Comparison of ENCODE assay signal across 21 cellular contexts in the genomic region with DNA sequence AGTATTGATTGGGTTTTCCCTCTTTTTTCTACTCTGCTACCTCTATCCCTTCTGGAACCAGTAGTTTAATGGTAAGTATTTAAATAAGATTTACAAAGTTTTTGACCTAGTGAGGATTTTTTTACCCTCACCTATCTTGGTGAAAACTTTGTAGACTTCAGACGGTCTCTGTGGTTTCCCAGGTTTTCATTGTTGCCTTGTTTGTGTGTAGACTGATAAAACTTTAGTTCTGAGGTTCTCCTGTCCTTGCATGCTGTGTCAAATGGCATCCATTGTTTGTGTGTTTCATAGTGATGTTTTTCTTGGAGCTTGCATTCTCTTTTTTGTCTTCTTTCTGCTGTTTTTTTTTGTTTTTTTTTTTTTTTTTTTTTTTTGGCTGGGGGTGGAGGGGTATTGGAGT. TPM values are rescaled to one million over a fixed set of nuclear protein-coding genes. Genes with fewer than 3 reads are reported as not detected.
DNase-seq lines count a peak whose midpoint lies in the region; ATAC-seq and TF ChIP-seq lines count a peak whose summit lies in the region.
"Had no signal": no experiment of that assay in that cellular context is flagged by ENCODE, and none has a peak within 500 bp of the region (broad histone marks: within the 10 kb centered on the region; RNA-seq: fewer than 3 reads in every experiment).

No MANE protein-coding gene starts in this region.

- DNase-seq in activated naive CD4-positive, alpha-beta T cell treated with anti-CD3 and anti-CD28 coated beads, Interleukin-2, amount 50 U/mL, for 72 hours (ENCODE audit: low spot score in 2 of 2): no peak
- DNase-seq in neural progenitor cell (ENCODE audit: low spot score): no peak
- DNase-seq in NCI-H2171 treated with DMSO at 0.1 percent for 48 hours (lab: John Stamatoyannopoulos, UW): no peak
- DNase-seq in NCI-H226: no peak
- DNase-seq in GM23248: no peak
- DNase-seq: activated CD8-positive, alpha-beta memory T cell treated with anti-CD3 and anti-CD28 coated beads, Interleukin-2, amount 10 ng/mL, durations not matched to agents 7 days and 5 days; activated naive CD4-positive, alpha-beta T cell treated with anti-CD3 and anti-CD28 coated beads, Interleukin-2, amount 10 ng/mL, durations not matched to agents 7 days and 5 days; AML-193; aorta; DMS53; gastrocnemius medialis; lower lobe of right lung; NCI-H146; NCI-H510A; T-cell; testis had no signal

- H3K9me3 Mint-ChIP-seq in activated naive CD4-positive, alpha-beta T cell treated with anti-CD3 and anti-CD28 coated beads, Interleukin-2, amount 50 U/mL, for 24 hours: no peaks in the 10 kb centered on the region
- H3K9me3 Mint-ChIP-seq in activated naive CD4-positive, alpha-beta T cell treated with anti-CD3 and anti-CD28 coated beads, Interleukin-2, amount 50 U/mL, for 72 hours: no peaks in the 10 kb centered on the region
- no peaks in the 10 kb centered on the region for H3K9me3 Mint-ChIP-seq in activated T-helper 17 cell treated with anti-CD3 and anti-CD28 coated beads, Interleukin-2, amount 50 U/mL, for 72 hours
- H3K9me3 Mint-ChIP-seq in neural progenitor cell: no peaks in the 10 kb centered on the region
- H3K9me3 Mint-ChIP-seq: activated naive CD4-positive, alpha-beta T cell treated with anti-CD3 and anti-CD28 coated beads, Interleukin-2, amount 10 ng/mL, durations not matched to agents 7 days and 5 days; nephron; stimulated activated memory B cell treated with anti-CD40 and anti-IgM and Interleukin-4, amounts not matched to agents 10 μg/mL and 1 μg/mL and 100 μg/mL, for 72 hours; T-cell had no signal

- in situ Hi-C loops in GM23248 (cut with MboI): no loop called here

- H3K27me3 ChIP-seq in neural progenitor cell (no peaks in the 10 kb centered on the region), GM23248 (replicated peaks; ENCODE audit: insufficient read depth) (no peaks in the 10 kb centered on the region)
- H3K27me3 ChIP-seq: gastrocnemius medialis, testis had no signal

- H3K4me3 ChIP-seq in HEK293 (ENCODE audit: low read depth, low read length) (no peak overlapping the region), neural progenitor cell (no peak overlapping the region), GM23248 (no peak overlapping the region)
- H3K4me3 ChIP-seq: gastrocnemius medialis, lower lobe of right lung, testis had no signal

- H3K36me3 ChIP-seq in HEK293 (ENCODE audit: control insufficient read depth in 2 of 2, insufficient read depth in 1 of 2, low read length in 2 of 2): no peaks in the 10 kb centered on the region
- H3K36me3 ChIP-seq in neural progenitor cell: no peaks in the 10 kb centered on the region
- H3K36me3 ChIP-seq in GM23248 (ENCODE audit: low read depth): no peaks in the 10 kb centered on the region
- H3K36me3 ChIP-seq: gastrocnemius medialis, lower lobe of right lung had no signal

- no peak overlapping the region for H3K9ac ChIP-seq in neural progenitor cell
- no peak overlapping the region for H3K9ac ChIP-seq in GM23248

- H3K4me1 Mint-ChIP-seq in activated naive CD4-positive, alpha-beta T cell treated with anti-CD3 and anti-CD28 coated beads, Interleukin-2, amount 50 U/mL, for 24 hours: peaks cover 83% of the 10 kb centered on the region
- peaks cover 33% of the 10 kb centered on the region for H3K4me1 Mint-ChIP-seq in activated T-helper 17 cell treated with anti-CD3 and anti-CD28 coated beads, Interleukin-2, amount 50 U/mL, for 72 hours
- H3K4me1 Mint-ChIP-seq in neural progenitor cell: peaks cover 3% of the 10 kb centered on the region

- no peak for ATAC-seq in activated naive CD4-positive, alpha-beta T cell treated with anti-CD3 and anti-CD28 coated beads, Interleukin-2, amount 50 U/mL, for 72 hours
- no peak for ATAC-seq in activated T-helper 17 cell treated with anti-CD3 and anti-CD28 coated beads, Interleukin-2, amount 50 U/mL, for 72 hours (replicated peaks)
- ATAC-seq: activated CD8-positive, alpha-beta memory T cell treated with anti-CD3 and anti-CD28 coated beads, Interleukin-2, amount 10 ng/mL, durations not matched to agents 7 days and 5 days; gastrocnemius medialis; lower lobe of right lung; stimulated activated memory B cell treated with anti-CD40 and anti-IgM and Interleukin-4, amounts not matched to agents 10 μg/mL and 1 μg/mL and 100 μg/mL, for 72 hours had no signal

- H2AFZ ChIP-seq in neural progenitor cell (replicated peaks) (no peak overlapping the region), GM23248 (no peak overlapping the region)

- no peak overlapping the region for H3K27ac Mint-ChIP-seq in activated naive CD4-positive, alpha-beta T cell treated with anti-CD3 and anti-CD28 coated beads, Interleukin-2, amount 50 U/mL, for 24 hours
- no peak overlapping the region for H3K27ac Mint-ChIP-seq in activated naive CD4-positive, alpha-beta T cell treated with anti-CD3 and anti-CD28 coated beads, Interleukin-2, amount 50 U/mL, for 72 hours
- peak overlapping the region; percentile 54 for H3K27ac Mint-ChIP-seq in activated T-helper 17 cell treated with anti-CD3 and anti-CD28 coated beads, Interleukin-2, amount 50 U/mL, for 72 hours
- H3K27ac Mint-ChIP-seq in neural progenitor cell: no peak overlapping the region
- H3K27ac Mint-ChIP-seq: activated CD8-positive, alpha-beta memory T cell treated with anti-CD3 and anti-CD28 coated beads, Interleukin-2, amount 10 ng/mL, durations not matched to agents 7 days and 5 days; activated naive CD4-positive, alpha-beta T cell treated with anti-CD3 and anti-CD28 coated beads, Interleukin-2, amount 10 ng/mL, durations not matched to agents 7 days and 5 days; nephron; stimulated activated memory B cell treated with anti-CD40 and anti-IgM and Interleukin-4, amounts not matched to agents 10 μg/mL and 1 μg/mL and 100 μg/mL, for 72 hours had no signal

- H3K4me1 ChIP-seq in HEK293 (ENCODE audit: control insufficient read depth, insufficient read depth, low read length) (peaks cover 73% of the 10 kb centered on the region), neural progenitor cell (peaks cover 36% of the 10 kb centered on the region), GM23248 (ENCODE audit: insufficient read depth) (no peaks in the 10 kb centered on the region)
- H3K4me1 ChIP-seq: testis had no signal

- H3F3A ChIP-seq in neural progenitor cell (ENCODE audit: low read depth) (no peaks in the 10 kb centered on the region), GM23248 (ENCODE audit: insufficient read depth) (no peaks in the 10 kb centered on the region)

- H3K79me2 ChIP-seq in neural progenitor cell (ENCODE audit: low read depth) (peaks cover 100% of the 10 kb centered on the region), GM23248 (ENCODE audit: insufficient read depth) (peaks cover 1% of the 10 kb centered on the region; the same call in 1 of the 2 replicates)

- TF ChIP-seq CTCF in HEK293 (tag by site-specific recombination; IDR thresholded peaks at IDR 0.05): no peak
- no peak for TF ChIP-seq CTCF in neural progenitor cell (IDR thresholded peaks at IDR 0.05)

- peaks cover 80% of the 10 kb centered on the region for H4K20me1 ChIP-seq in neural progenitor cell (ENCODE audit: low read depth)
- H4K20me1 ChIP-seq in GM23248 (ENCODE audit: insufficient read depth): no peaks in the 10 kb centered on the region

- POLR2A ChIA-PET in HEK293 (lab: Yijun Ruan, JAX): no interaction called here

- no peak overlapping the region for H3K27ac ChIP-seq in HEK293 (ENCODE audit: extremely low read depth, low read depth, low read length)
- no peak overlapping the region for H3K27ac ChIP-seq in neural progenitor cell
- H3K27ac ChIP-seq in GM23248: no peak overlapping the region
- H3K27ac ChIP-seq: gastrocnemius medialis, lower lobe of right lung, testis had no signal

- H3K4me2 ChIP-seq in neural progenitor cell (peak overlapping the region; percentile 14), GM23248 (ENCODE audit: unreplicated experiment) (no peak overlapping the region)

- peak overlapping the region; percentile 12 for H3K4me3 Mint-ChIP-seq in activated naive CD4-positive, alpha-beta T cell treated with anti-CD3 and anti-CD28 coated beads, Interleukin-2, amount 50 U/mL, for 24 hours
- H3K4me3 Mint-ChIP-seq in activated T-helper 17 cell treated with anti-CD3 and anti-CD28 coated beads, Interleukin-2, amount 50 U/mL, for 72 hours: peak overlapping the region; percentile 27
- no peak overlapping the region for H3K4me3 Mint-ChIP-seq in neural progenitor cell
- H3K4me3 Mint-ChIP-seq: activated CD8-positive, alpha-beta memory T cell treated with anti-CD3 and anti-CD28 coated beads, Interleukin-2, amount 10 ng/mL, durations not matched to agents 7 days and 5 days; activated naive CD4-positive, alpha-beta T cell treated with anti-CD3 and anti-CD28 coated beads, Interleukin-2, amount 10 ng/mL, durations not matched to agents 7 days and 5 days; nephron; stimulated activated memory B cell treated with anti-CD40 and anti-IgM and Interleukin-4, amounts not matched to agents 10 μg/mL and 1 μg/mL and 100 μg/mL, for 72 hours had no signal

- H3K36me3 Mint-ChIP-seq in activated naive CD4-positive, alpha-beta T cell treated with anti-CD3 and anti-CD28 coated beads, Interleukin-2, amount 50 U/mL, for 24 hours: peaks cover 1% of the 10 kb centered on the region
- H3K36me3 Mint-ChIP-seq in activated naive CD4-positive, alpha-beta T cell treated with anti-CD3 and anti-CD28 coated beads, Interleukin-2, amount 50 U/mL, for 72 hours: peaks cover 0 to 4% of the 10 kb centered on the region in 2 donors
- H3K36me3 Mint-ChIP-seq in activated T-helper 17 cell treated with anti-CD3 and anti-CD28 coated beads, Interleukin-2, amount 50 U/mL, for 72 hours (ENCODE audit: low read depth): no peaks in the 10 kb centered on the region
- no peaks in the 10 kb centered on the region for H3K36me3 Mint-ChIP-seq in neural progenitor cell
- H3K36me3 Mint-ChIP-seq: activated naive CD4-positive, alpha-beta T cell treated with anti-CD3 and anti-CD28 coated beads, Interleukin-2, amount 10 ng/mL, durations not matched to agents 7 days and 5 days; stimulated activated memory B cell treated with anti-CD40 and anti-IgM and Interleukin-4, amounts not matched to agents 10 μg/mL and 1 μg/mL and 100 μg/mL, for 72 hours had no signal

- no peaks in the 10 kb centered on the region for H3K27me3 Mint-ChIP-seq in activated naive CD4-positive, alpha-beta T cell treated with anti-CD3 and anti-CD28 coated beads, Interleukin-2, amount 50 U/mL, for 24 hours
- no peaks in the 10 kb centered on the region for H3K27me3 Mint-ChIP-seq in activated T-helper 17 cell treated with anti-CD3 and anti-CD28 coated beads, Interleukin-2, amount 50 U/mL, for 72 hours
- H3K27me3 Mint-ChIP-seq in neural progenitor cell (ENCODE audit: insufficient read depth, low read depth): no peaks in the 10 kb centered on the region
- H3K27me3 Mint-ChIP-seq: activated CD8-positive, alpha-beta memory T cell treated with anti-CD3 and anti-CD28 coated beads, Interleukin-2, amount 10 ng/mL, durations not matched to agents 7 days and 5 days; activated naive CD4-positive, alpha-beta T cell treated with anti-CD3 and anti-CD28 coated beads, Interleukin-2, amount 10 ng/mL, durations not matched to agents 7 days and 5 days; stimulated activated memory B cell treated with anti-CD40 and anti-IgM and Interleukin-4, amounts not matched to agents 10 μg/mL and 1 μg/mL and 100 μg/mL, for 72 hours; T-cell had no signal

- CTCF ChIA-PET in HEK293 (lab: Yijun Ruan, JAX): interaction anchor here (0.6 kb wide), 1 partner anchor 33 kb away, joined by 5 read pairs; no protein-coding TSS in a partner anchor

- H3K9me2 ChIP-seq in GM23248 (ENCODE audit: insufficient read depth): no peaks in the 10 kb centered on the region

- H3K9me3 ChIP-seq in HEK293 (ENCODE audit: control insufficient read depth, insufficient read depth, low read depth, low read length) (no peaks in the 10 kb centered on the region), neural progenitor cell (ENCODE audit: low read depth) (no peaks in the 10 kb centered on the region), GM23248 (ENCODE audit: low read depth) (no peaks in the 10 kb centered on the region)
- H3K9me3 ChIP-seq: gastrocnemius medialis, lower lobe of right lung, testis had no signal

- WGBS in GM23248 (ENCODE audit: low coverage in 1 of 2, low lambda C conversion rate in 2 of 2, missing lambda C conversion rate in 2 of 2), 2 experiments: 83 to 87% methylated on average over 1 of the region's 1 CpG

RNA-seq across cellular contexts. Expression of a gene that starts 22.6 kb away (rescaled TPM):
- total RNA-seq in activated naive CD4-positive, alpha-beta T cell treated with anti-CD3 and anti-CD28 coated beads, Interleukin-2, amount 50 U/mL, for 72 hours: 10 to 100 TPM in 1 of 2 donors, 1 to 10 TPM in 1; 8.4 to 12.6 TPM
- 1 to 10 TPM; 6.7 to 9.8 TPM for total RNA-seq in activated T-helper 17 cell treated with anti-CD3 and anti-CD28 coated beads, Interleukin-2, amount 50 U/mL, for 72 hours
- 25.5 and 37.7 TPM in 2 replicates for total RNA-seq in neural progenitor cell (ENCODE audit: low replicate concordance)
- 4.4 and 6.5 TPM in 2 replicates for total RNA-seq in GM23248 (2014; rRNA removed; shearing (Covaris generic))
- 0.25 and 0.46 TPM in 2 replicates for polyA plus RNA-seq in GM23248 (2016; fragmentation: Nextera tagmentation; extraction: Ambion mirVana)
